Comparison of ENCODE assay signal across 19 cellular contexts in the genomic region with DNA sequence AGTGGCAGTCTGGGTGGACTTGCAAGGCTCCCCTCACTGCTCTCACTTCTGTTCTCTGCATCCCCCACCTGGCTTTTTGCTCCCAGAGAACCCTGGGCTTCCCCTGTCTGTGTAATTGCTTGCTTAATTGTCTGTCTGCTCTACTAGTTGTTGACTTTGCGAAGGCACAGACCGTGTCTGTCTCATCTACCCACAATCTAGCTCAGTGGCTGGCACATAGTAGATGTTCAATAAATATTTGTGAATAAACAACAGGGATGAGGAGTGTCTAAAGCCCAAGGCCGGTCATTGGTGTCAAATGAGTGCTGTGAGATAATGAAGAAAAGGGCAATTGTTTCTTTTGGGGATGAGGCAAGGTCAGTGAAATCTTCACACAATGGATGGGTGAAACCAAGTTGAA. TPM values are rescaled to one million over a fixed set of nuclear protein-coding genes. Genes with fewer than 3 reads are reported as not detected.
A peak's percentile ranks its signal among the peaks of the same experiment; 100 is the strongest.
DNase-seq lines count a peak whose midpoint lies in the region; ATAC-seq and TF ChIP-seq lines count a peak whose summit lies in the region.
"Had no signal": no experiment of that assay in that cellular context is flagged by ENCODE, and none has a peak within 500 bp of the region (broad histone marks: within the 10 kb centered on the region; RNA-seq: fewer than 3 reads in every experiment).

No MANE protein-coding gene starts in this region.

- H3K27me3 ChIP-seq in liver (ENCODE audit: control insufficient read depth in 4 of 4, insufficient read depth in 4 of 4, low read length in 3 of 4) (peaks cover 0 to 8% (median 4%) of the 10 kb centered on the region in 4 donors), sigmoid colon (peaks cover 19 to 47% (median 22%) of the 10 kb centered on the region in 3 donors)
- H3K27me3 ChIP-seq: BE2C had no signal

- H3K27ac ChIP-seq in HEK293 (ENCODE audit: extremely low read depth, low read depth, low read length) = no peak overlapping the region
- H3K27ac ChIP-seq in liver (ENCODE audit: low read depth in 1 of 2, low read length in 2 of 2) = no peak overlapping the region
- H3K27ac ChIP-seq in sigmoid colon = no peak overlapping the region
- H3K27ac ChIP-seq: GM23248 had no signal

- no peak overlapping the region for H3K9ac ChIP-seq in liver (ENCODE audit: low read depth in 1 of 2, low read length in 2 of 2)
- H3K9ac ChIP-seq: GM23248 had no signal

- POLR2A ChIA-PET in HEK293 (lab: Yijun Ruan, JAX) = no interaction called here

- DNase-seq in NCI-H748 (lab: John Stamatoyannopoulos, UW; ENCODE audit: unreplicated experiment) = peak; percentile 45
- no peak for DNase-seq in NCI-H748 treated with DMSO at 0.1 percent for 48 hours (lab: John Stamatoyannopoulos, UW)
- no peak for DNase-seq in sigmoid colon
- no peak for DNase-seq in HPDE6-E6E7 (ENCODE audit: extremely low spot score)
- DNase-seq: BE2C; C1 segment of cervical spinal cord; CD4-positive, CD25-positive, alpha-beta regulatory T cell; CD8-positive, alpha-beta memory T cell; COR-L47; DMS 273 treated with DMSO at 0.1 percent for 48 hours; DND-41 had no signal

- peaks cover 0 to 3% (median 0%) of the 10 kb centered on the region in 5 experiments for H3K9me3 Mint-ChIP-seq in brain
- H3K9me3 Mint-ChIP-seq: CD4-positive, CD25-positive, alpha-beta regulatory T cell; HFFc6 had no signal

- TF ChIP-seq POLR2A in sigmoid colon (IDR thresholded peaks at IDR 0.05) = no peak

- no peak for TF ChIP-seq EP300 in sigmoid colon (IDR thresholded peaks at IDR 0.05)

- no peak for ATAC-seq in HG03045 (IDR thresholded peaks at IDR 0.05; ENCODE audit: unreplicated experiment)
- ATAC-seq: GM12878 had no signal

- WGBS in liver = 25% methylated on average over 3 of the region's 3 CpGs
- WGBS in sigmoid colon, 2 donors = 42 to 67% methylated on average over 3 of the region's 3 CpGs

- H3K4me1 ChIP-seq in HEK293 (ENCODE audit: control insufficient read depth, insufficient read depth, low read length) = 0 out of 2 replicates have a peak, but pooled peaks cover 4% of the 10 kb centered on the region
- H3K4me1 ChIP-seq in liver (ENCODE audit: control insufficient read depth in 4 of 4, insufficient read depth in 4 of 4, low read length in 3 of 4) = peaks cover 0 to 4% (median 3%) of the 10 kb centered on the region in 4 donors
- H3K4me1 ChIP-seq in sigmoid colon = peaks cover 0 to 14% (median 12%) of the 10 kb centered on the region in 4 donors
- H3K4me1 ChIP-seq: BE2C had no signal

- H3K27me3 Mint-ChIP-seq in brain = peaks cover 30% of the 10 kb centered on the region

- CTCF ChIA-PET in HEK293 (lab: Yijun Ruan, JAX) = interaction anchor here (0.5 to 2.9 kb wide), 2 partner anchors 57 to 109 kb away, joined by 3 to 10 read pairs; partner anchors contain the start of gene PHF12

- H3K4me3 ChIP-seq in HEK293 (ENCODE audit: low read depth, low read length) = no peak overlapping the region
- H3K4me3 ChIP-seq in liver (ENCODE audit: low read depth in 1 of 3, low read length in 3 of 3) = no peak overlapping the region
- no peak overlapping the region for H3K4me3 ChIP-seq in sigmoid colon
- H3K4me3 ChIP-seq: GM12878, GM23248 had no signal

- H3K9me3 ChIP-seq in HEK293 (ENCODE audit: control insufficient read depth, insufficient read depth, low read depth, low read length) = no peaks in the 10 kb centered on the region
- no peaks in the 10 kb centered on the region for H3K9me3 ChIP-seq in liver (ENCODE audit: control insufficient read depth in 4 of 4, low read length in 3 of 4)
- H3K9me3 ChIP-seq in sigmoid colon = no peaks in the 10 kb centered on the region
- H3K9me3 ChIP-seq: BE2C had no signal

- peaks cover 84% of the 10 kb centered on the region for H3K4me1 Mint-ChIP-seq in brain

- H3K36me3 ChIP-seq in HEK293 (ENCODE audit: control insufficient read depth in 2 of 2, insufficient read depth in 1 of 2, low read length in 2 of 2) (no peaks in the 10 kb centered on the region), liver (ENCODE audit: control insufficient read depth in 4 of 4, insufficient read depth in 3 of 4, low read depth in 1 of 4, low read length in 3 of 4) (no peaks in the 10 kb centered on the region), sigmoid colon (no peaks in the 10 kb centered on the region)
- H3K36me3 ChIP-seq: BE2C had no signal

- no peaks in the 10 kb centered on the region for H3K36me3 Mint-ChIP-seq in brain
- H3K36me3 Mint-ChIP-seq: CD4-positive, CD25-positive, alpha-beta regulatory T cell had no signal

- peak overlapping the region in 3 of 5 experiments; percentile 71 to 95 (median 92) for H3K27ac Mint-ChIP-seq in brain
- H3K27ac Mint-ChIP-seq: CD4-positive, CD25-positive, alpha-beta regulatory T cell; CD8-positive, alpha-beta memory T cell; HFFc6 had no signal

- no peak for TF ChIP-seq RAD21 in liver (IDR thresholded peaks at IDR 0.05)

- peak overlapping the region in 1 of 5 experiments; percentile 15 for H3K4me3 Mint-ChIP-seq in brain
- H3K4me3 Mint-ChIP-seq: CD4-positive, CD25-positive, alpha-beta regulatory T cell; CD8-positive, alpha-beta memory T cell; HFFc6 had no signal

- intact Hi-C loops in sigmoid colon (cut with DNase I) = no loop called here

- TF ChIP-seq CTCF in HEK293 (tag by site-specific recombination; IDR thresholded peaks at IDR 0.05) (no peak), brain (conservative IDR thresholded peaks at IDR 0.05) (no peak), liver (IDR thresholded peaks at IDR 0.05; ENCODE audit: low read depth, low read length, missing input control) (no peak), sigmoid colon (IDR thresholded peaks at IDR 0.05) (no peak)

TF ChIP-seq in HEK293, 187 proteins besides CTCF, POLR2A, EP300 and RAD21 (continues in another document):
- TF ChIP-seq, protein P1, sequence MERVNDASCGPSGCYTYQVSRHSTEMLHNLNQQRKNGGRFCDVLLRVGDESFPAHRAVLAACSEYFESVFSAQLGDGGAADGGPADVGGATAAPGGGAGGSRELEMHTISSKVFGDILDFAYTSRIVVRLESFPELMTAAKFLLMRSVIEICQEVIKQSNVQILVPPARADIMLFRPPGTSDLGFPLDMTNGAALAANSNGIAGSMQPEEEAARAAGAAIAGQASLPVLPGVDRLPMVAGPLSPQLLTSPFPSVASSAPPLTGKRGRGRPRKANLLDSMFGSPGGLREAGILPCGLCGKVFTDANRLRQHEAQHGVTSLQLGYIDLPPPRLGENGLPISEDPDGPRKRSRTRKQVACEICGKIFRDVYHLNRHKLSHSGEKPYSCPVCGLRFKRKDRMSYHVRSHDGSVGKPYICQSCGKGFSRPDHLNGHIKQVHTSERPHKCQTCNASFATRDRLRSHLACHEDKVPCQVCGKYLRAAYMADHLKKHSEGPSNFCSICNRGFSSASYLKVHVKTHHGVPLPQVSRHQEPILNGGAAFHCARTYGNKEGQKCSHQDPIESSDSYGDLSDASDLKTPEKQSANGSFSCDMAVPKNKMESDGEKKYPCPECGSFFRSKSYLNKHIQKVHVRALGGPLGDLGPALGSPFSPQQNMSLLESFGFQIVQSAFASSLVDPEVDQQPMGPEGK (tag by site-specific recombination; IDR thresholded peaks at IDR 0.05) = no peak
- TF ChIP-seq ZNF292 (tag by site-specific recombination; IDR thresholded peaks at IDR 0.05; ENCODE audit: borderline replicate concordance, low read depth) = no peak
- TF ChIP-seq ZNF664 (tag by site-specific recombination; IDR thresholded peaks at IDR 0.05) = peak; percentile 64

TF ChIP-seq in liver, 16 proteins besides CTCF, POLR2A, EP300 and RAD21 (continues in another document):
- TF ChIP-seq RXRA (IDR thresholded peaks at IDR 0.05) = peak in 1 of 2 donors; percentile 65
- TF ChIP-seq, protein P2, sequence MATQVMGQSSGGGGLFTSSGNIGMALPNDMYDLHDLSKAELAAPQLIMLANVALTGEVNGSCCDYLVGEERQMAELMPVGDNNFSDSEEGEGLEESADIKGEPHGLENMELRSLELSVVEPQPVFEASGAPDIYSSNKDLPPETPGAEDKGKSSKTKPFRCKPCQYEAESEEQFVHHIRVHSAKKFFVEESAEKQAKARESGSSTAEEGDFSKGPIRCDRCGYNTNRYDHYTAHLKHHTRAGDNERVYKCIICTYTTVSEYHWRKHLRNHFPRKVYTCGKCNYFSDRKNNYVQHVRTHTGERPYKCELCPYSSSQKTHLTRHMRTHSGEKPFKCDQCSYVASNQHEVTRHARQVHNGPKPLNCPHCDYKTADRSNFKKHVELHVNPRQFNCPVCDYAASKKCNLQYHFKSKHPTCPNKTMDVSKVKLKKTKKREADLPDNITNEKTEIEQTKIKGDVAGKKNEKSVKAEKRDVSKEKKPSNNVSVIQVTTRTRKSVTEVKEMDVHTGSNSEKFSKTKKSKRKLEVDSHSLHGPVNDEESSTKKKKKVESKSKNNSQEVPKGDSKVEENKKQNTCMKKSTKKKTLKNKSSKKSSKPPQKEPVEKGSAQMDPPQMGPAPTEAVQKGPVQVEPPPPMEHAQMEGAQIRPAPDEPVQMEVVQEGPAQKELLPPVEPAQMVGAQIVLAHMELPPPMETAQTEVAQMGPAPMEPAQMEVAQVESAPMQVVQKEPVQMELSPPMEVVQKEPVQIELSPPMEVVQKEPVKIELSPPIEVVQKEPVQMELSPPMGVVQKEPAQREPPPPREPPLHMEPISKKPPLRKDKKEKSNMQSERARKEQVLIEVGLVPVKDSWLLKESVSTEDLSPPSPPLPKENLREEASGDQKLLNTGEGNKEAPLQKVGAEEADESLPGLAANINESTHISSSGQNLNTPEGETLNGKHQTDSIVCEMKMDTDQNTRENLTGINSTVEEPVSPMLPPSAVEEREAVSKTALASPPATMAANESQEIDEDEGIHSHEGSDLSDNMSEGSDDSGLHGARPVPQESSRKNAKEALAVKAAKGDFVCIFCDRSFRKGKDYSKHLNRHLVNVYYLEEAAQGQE (IDR thresholded peaks at IDR 0.05) = peak; percentile 30
- no peak for TF ChIP-seq YY1 (IDR thresholded peaks at IDR 0.05)
- peak in 1 of 2 donors; percentile 48 for TF ChIP-seq HNF4A (conservative IDR thresholded peaks at IDR 0.05)

RNA-seq across cellular contexts. Expression of gene SEZ6, which starts 2.8 kb away (rescaled TPM):
- 64.1 TPM for polyA plus RNA-seq in brain (ENCODE audit: insufficient read depth, low read depth, low replicate concordance)
- total RNA-seq in liver = not detected
- polyA plus RNA-seq in liver = under 1 TPM in 1 of 2 donors, not detected in 1; 0.39 TPM
- total RNA-seq in sigmoid colon = under 1 TPM in 3 of 4 donors, not detected in 1; 0.36 to 0.99 (median 0.41) TPM
- polyA plus RNA-seq in sigmoid colon = under 1 TPM in 1 of 3 donors, not detected in 2; 0.67 TPM
- total RNA-seq: CD8-positive, alpha-beta memory T cell; G401; GM12878; GM23248; HFFc6 had no signal
- polyA plus RNA-seq: GM23248 had no signal

RNA-seq across cellular contexts. Expression of gene PIPOX, which starts 34.4 kb away (rescaled TPM):
- 12.4 TPM for polyA plus RNA-seq in brain (ENCODE audit: insufficient read depth, low read depth, low replicate concordance)
- total RNA-seq in liver = 100 to 1,000 TPM in 1 of 2 donors, 10 to 100 TPM in 1; 19.3 to 189 TPM
- polyA plus RNA-seq in liver = 100 to 1,000 TPM; 126 to 227 TPM
- 10 to 100 TPM in 3 of 4 donors, 1 to 10 TPM in 1; 6.4 to 20.5 (median 11.4) TPM for total RNA-seq in sigmoid colon
- 1 to 10 TPM in 1 of 3 donors, under 1 TPM in 1, not detected in 1; 0.71 to 1.2 TPM for polyA plus RNA-seq in sigmoid colon
- total RNA-seq: G401, GM23248 had no signal
- polyA plus RNA-seq: GM23248 had no signal

RNA-seq across cellular contexts. Expression of gene PHF12, which starts 57.3 kb away (rescaled TPM):
- polyA plus RNA-seq in brain (ENCODE audit: insufficient read depth, low read depth, low replicate concordance) (43.1 TPM), liver (1 to 10 TPM; 4.3 to 7.9 TPM), sigmoid colon (10 to 100 TPM in 2 of 3 donors, 1 to 10 TPM in 1; 6.9 to 24.7 (median 13.8) TPM)
- total RNA-seq in liver (10 to 100 TPM; 15.5 to 21.3 TPM), sigmoid colon (10 to 100 TPM; 39.1 to 54.3 (median 45.2) TPM)

Comparison
In these comparisons a context has a peak if more than half of its experiments do, and no peak if none do; other contexts are left out.
1. RNA of gene SEZ6, which starts 2.8 kb away (polyA plus RNA-seq): 64.1 TPM in brain (single experiment); 0.39 TPM in liver and 0.67 TPM in sigmoid colon; every median in the first group is over 10 times any median in the second.